Comparison of ENCODE assay signal across 8 cellular contexts in the genomic region with DNA sequence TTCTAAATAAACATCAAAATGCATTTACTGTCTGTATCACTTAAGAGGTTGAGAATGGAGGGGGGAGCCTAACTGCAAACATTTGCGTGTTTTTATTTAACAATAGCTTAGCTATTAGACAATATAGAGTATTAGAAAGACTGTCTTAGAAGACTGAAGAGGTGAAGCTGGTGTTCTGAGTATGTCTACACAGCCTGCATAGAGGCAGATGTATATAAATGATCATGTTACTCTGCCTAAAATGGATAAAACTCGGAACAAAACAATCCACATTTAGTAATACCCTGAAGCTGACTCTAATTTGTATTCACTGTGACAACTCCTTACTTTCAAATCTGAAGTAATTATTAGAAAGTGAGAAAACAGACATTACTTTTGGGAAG.
DNase-seq lines count a peak whose midpoint lies in the region; ATAC-seq and TF ChIP-seq lines count a peak whose summit lies in the region.

No MANE protein-coding gene starts in this region.

- DNase-seq in activated naive CD4-positive, alpha-beta T cell treated with anti-CD3 and anti-CD28 coated beads, Interleukin-2, amount 10 ng/mL, durations not matched to agents 7 days and 5 days, result no peak
- no peak for DNase-seq in activated naive CD4-positive, alpha-beta T cell treated with anti-CD3 and anti-CD28 coated beads, Interleukin-2, amount 50 U/mL, for 16 hours
- no peak for DNase-seq in central memory CD8-positive, alpha-beta T cell (ENCODE audit: low spot score in 2 of 2)
- no peak for DNase-seq in transverse colon
- DNase-seq in OCI-M2 (lab: John Stamatoyannopoulos, UW; ENCODE audit: unreplicated experiment), result no peak
- DNase-seq in sigmoid colon, result no peak
- no peak for DNase-seq in kidney glomerular epithelial cell (lab: John Stamatoyannopoulos, UW)

- H3K9me3 Mint-ChIP-seq in activated naive CD4-positive, alpha-beta T cell treated with anti-CD3 and anti-CD28 coated beads, Interleukin-2, amount 10 ng/mL, durations not matched to agents 7 days and 5 days, result no peaks in the 10 kb centered on the region
- no peaks in the 10 kb centered on the region for H3K9me3 Mint-ChIP-seq in central memory CD8-positive, alpha-beta T cell

- WGBS in transverse colon (ENCODE audit: low coverage in 1 of 2), 2 donors, result 40 to 56% methylated on average over 2 of the region's 2 CpGs
- 38 to 64% methylated on average over 2 of the region's 2 CpGs for WGBS in sigmoid colon, 2 donors

- peak; percentile 18 for ATAC-seq in HG03457 (IDR thresholded peaks at IDR 0.05; ENCODE audit: unreplicated experiment)
- ATAC-seq in central memory CD8-positive, alpha-beta T cell (replicated peaks; ENCODE audit: extremely low read depth, poor library complexity, severe bottlenecking), result peak; percentile 0

- no peak for TF ChIP-seq POLR2A in transverse colon (IDR thresholded peaks at IDR 0.05)
- TF ChIP-seq POLR2A in sigmoid colon (IDR thresholded peaks at IDR 0.05), result no peak

- H3K4me3 Mint-ChIP-seq in activated naive CD4-positive, alpha-beta T cell treated with anti-CD3 and anti-CD28 coated beads, Interleukin-2, amount 10 ng/mL, durations not matched to agents 7 days and 5 days, result peak overlapping the region; percentile 59
- peak overlapping the region; percentile 83 for H3K4me3 Mint-ChIP-seq in central memory CD8-positive, alpha-beta T cell

- no peaks in the 10 kb centered on the region for H3K36me3 ChIP-seq in transverse colon
- H3K36me3 ChIP-seq in sigmoid colon, result no peaks in the 10 kb centered on the region

- CTCF ChIA-PET in activated naive CD4-positive, alpha-beta T cell treated with anti-CD3 and anti-CD28 coated beads, Interleukin-2, amount 10 ng/mL, durations not matched to agents 7 days and 5 days (lab: Charles Lee), result interaction anchor here (0.8 to 2.5 kb wide), 6 partner anchors 10 to 342 kb away, joined by 3 to 11 read pairs (median 3); no protein-coding TSS in a partner anchor

- H3K9me3 ChIP-seq in transverse colon (no peaks in the 10 kb centered on the region), sigmoid colon (no peaks in the 10 kb centered on the region)

- no peak overlapping the region for H3K4me3 ChIP-seq in transverse colon
- H3K4me3 ChIP-seq in sigmoid colon, result no peak overlapping the region

- in situ Hi-C loops in transverse colon (cut with MboI; ENCODE audit: low pct_ligation_motif_present in 1 of 4, low pct_unique_long_range_greater_than_20kb in 1 of 4, low sequenced_read_pairs in 3 of 4), result no loop called here

- H3K4me1 Mint-ChIP-seq in activated naive CD4-positive, alpha-beta T cell treated with anti-CD3 and anti-CD28 coated beads, Interleukin-2, amount 10 ng/mL, durations not matched to agents 7 days and 5 days, result peaks cover 47% of the 10 kb centered on the region
- peaks cover 58% of the 10 kb centered on the region for H3K4me1 Mint-ChIP-seq in central memory CD8-positive, alpha-beta T cell

- H3K27me3 ChIP-seq in transverse colon, result no peaks in the 10 kb centered on the region
- H3K27me3 ChIP-seq in sigmoid colon, result no peaks in the 10 kb centered on the region

- peaks cover 21 to 30% (median 28%) of the 10 kb centered on the region in 4 donors for H3K4me1 ChIP-seq in transverse colon
- peaks cover 0 to 30% (median 23%) of the 10 kb centered on the region in 4 donors for H3K4me1 ChIP-seq in sigmoid colon

- peaks cover 24% of the 10 kb centered on the region for H3K36me3 Mint-ChIP-seq in activated naive CD4-positive, alpha-beta T cell treated with anti-CD3 and anti-CD28 coated beads, Interleukin-2, amount 10 ng/mL, durations not matched to agents 7 days and 5 days
- H3K36me3 Mint-ChIP-seq in central memory CD8-positive, alpha-beta T cell (ENCODE audit: insufficient read depth), result peaks cover 17% of the 10 kb centered on the region

- peak overlapping the region; percentile 94 for H3K27ac Mint-ChIP-seq in activated naive CD4-positive, alpha-beta T cell treated with anti-CD3 and anti-CD28 coated beads, Interleukin-2, amount 10 ng/mL, durations not matched to agents 7 days and 5 days
- H3K27ac Mint-ChIP-seq in central memory CD8-positive, alpha-beta T cell (ENCODE audit: low read depth), result peak overlapping the region; percentile 99

- peak overlapping the region; percentile 27 to 64 (median 62) for H3K27ac ChIP-seq in transverse colon
- H3K27ac ChIP-seq in sigmoid colon, result peak overlapping the region in 2 of 4 donors; percentile 41 to 67

- TF ChIP-seq CTCF in transverse colon (IDR thresholded peaks at IDR 0.05), result no peak
- TF ChIP-seq CTCF in sigmoid colon (IDR thresholded peaks at IDR 0.05), result no peak

- TF ChIP-seq EP300 in transverse colon (IDR thresholded peaks at IDR 0.05; ENCODE audit: low read depth) (no peak), sigmoid colon (IDR thresholded peaks at IDR 0.05) (no peak)

- intact Hi-C loops in transverse colon (cut with DNase I; ENCODE audit: low total_unique reads) (no loop called here), sigmoid colon (cut with DNase I) (no loop called here)

- H3K27me3 Mint-ChIP-seq in activated naive CD4-positive, alpha-beta T cell treated with anti-CD3 and anti-CD28 coated beads, Interleukin-2, amount 10 ng/mL, durations not matched to agents 7 days and 5 days, result no peaks in the 10 kb centered on the region
- no peaks in the 10 kb centered on the region for H3K27me3 Mint-ChIP-seq in central memory CD8-positive, alpha-beta T cell
